8 cellular contexts compared by ENCODE assay signal in the genomic region with DNA sequence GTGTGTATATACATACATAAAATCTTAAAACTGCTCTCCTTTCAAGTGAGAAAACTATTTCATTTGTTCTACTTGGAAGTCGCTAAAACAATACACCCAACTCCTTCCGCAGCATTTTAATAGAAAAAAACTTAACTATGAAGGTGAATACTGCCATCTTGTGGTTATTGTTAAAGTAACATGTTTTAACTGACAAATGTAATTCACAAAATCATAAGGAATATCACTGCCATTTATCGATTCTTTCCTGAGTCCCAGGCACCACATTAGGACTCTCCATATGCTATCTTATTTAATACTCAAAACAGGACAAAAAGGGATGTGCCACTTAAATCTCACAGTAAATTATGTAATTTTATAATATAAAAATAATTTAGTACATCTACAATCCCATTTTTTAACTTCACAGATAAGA.
DNase-seq lines count a peak whose midpoint lies in the region; ATAC-seq and TF ChIP-seq lines count a peak whose summit lies in the region.

No MANE protein-coding gene starts in this region.

- ATAC-seq in HG03139 (IDR thresholded peaks at IDR 0.05; ENCODE audit: unreplicated experiment) = no peak

- H3K27ac ChIP-seq in endodermal cell (ENCODE audit: low read depth, low read length) (no peak overlapping the region), neural progenitor cell (no peak overlapping the region), WERI-Rb-1 (no peak overlapping the region)

- H3K4me2 ChIP-seq in neural progenitor cell = peak overlapping the region; percentile 51

- H3K4me1 Mint-ChIP-seq in endodermal cell (no peaks in the 10 kb centered on the region), neural progenitor cell (peaks cover 5% of the 10 kb centered on the region)

- no peaks in the 10 kb centered on the region for H4K20me1 ChIP-seq in neural progenitor cell (ENCODE audit: low read depth)

- H3K27me3 ChIP-seq in endodermal cell (ENCODE audit: control insufficient read depth, insufficient read depth, low read length, poor library complexity, severe bottlenecking) = no peaks in the 10 kb centered on the region
- H3K27me3 ChIP-seq in neural progenitor cell = no peaks in the 10 kb centered on the region
- H3K27me3 ChIP-seq in WERI-Rb-1 (ENCODE audit: insufficient read depth, low read depth, severe bottlenecking) = peaks cover 15% of the 10 kb centered on the region

- H3K79me2 ChIP-seq in neural progenitor cell (ENCODE audit: low read depth) = no peaks in the 10 kb centered on the region

- no peak overlapping the region for H2AFZ ChIP-seq in neural progenitor cell (replicated peaks)

- H3K36me3 ChIP-seq in endodermal cell (ENCODE audit: control insufficient read depth, insufficient read depth, low read length) = no peaks in the 10 kb centered on the region
- H3K36me3 ChIP-seq in neural progenitor cell = no peaks in the 10 kb centered on the region
- H3K36me3 ChIP-seq in WERI-Rb-1 = no peaks in the 10 kb centered on the region

- peaks cover 5% of the 10 kb centered on the region for H3F3A ChIP-seq in neural progenitor cell (ENCODE audit: low read depth)

- H3K27me3 Mint-ChIP-seq in endodermal cell (ENCODE audit: insufficient read depth) (no peaks in the 10 kb centered on the region), neural progenitor cell (ENCODE audit: insufficient read depth, low read depth) (peaks cover 2% of the 10 kb centered on the region)

- 21% methylated on average over 2 of the region's 3 CpGs; no CpG with 5 or more reads in 1 of the 2 experiments for whole genome bisulfite sequencing in endodermal cell (ENCODE audit: insufficient coverage in 1 of 2, insufficient read length in 1 of 2), 2 experiments

- H3K9me3 Mint-ChIP-seq in endodermal cell = no peaks in the 10 kb centered on the region
- no peaks in the 10 kb centered on the region for H3K9me3 Mint-ChIP-seq in neural progenitor cell

- no peak overlapping the region for H3K9ac ChIP-seq in endodermal cell (ENCODE audit: extremely low read depth, low read length, poor library complexity, severe bottlenecking)
- no peak overlapping the region for H3K9ac ChIP-seq in neural progenitor cell

- no peaks in the 10 kb centered on the region for H3K4me1 ChIP-seq in endodermal cell (ENCODE audit: control insufficient read depth, insufficient read depth, low read length)
- no peaks in the 10 kb centered on the region for H3K4me1 ChIP-seq in neural progenitor cell

- TF ChIP-seq CTCF in endodermal cell (conservative IDR thresholded peaks at IDR 0.05) (peak; percentile 77), neural progenitor cell (IDR thresholded peaks at IDR 0.05) (peak; percentile 70), WERI-Rb-1 (IDR thresholded peaks at IDR 0.05; ENCODE audit: low read depth, low read length) (no peak)

- DNase-seq in ELR (ENCODE audit: low read depth) = peak; percentile 71
- DNase-seq in HT-29 (ENCODE audit: low spot score) = peak; percentile 80
- peak; percentile 31 for DNase-seq in NOMO-1 treated with DMSO at 0.1 percent for 48 hours (lab: John Stamatoyannopoulos, UW; ENCODE audit: unreplicated experiment)
- DNase-seq in endodermal cell = no peak
- peak; percentile 60 for DNase-seq in neural progenitor cell (ENCODE audit: low spot score)
- DNase-seq in WERI-Rb-1 = no peak
- no peak for DNase-seq in effector CD4-positive, alpha-beta T cell

- H3K4me3 Mint-ChIP-seq in endodermal cell (no peak overlapping the region), neural progenitor cell (no peak overlapping the region)

- no peaks in the 10 kb centered on the region for H3K36me3 Mint-ChIP-seq in endodermal cell (ENCODE audit: low read depth)
- H3K36me3 Mint-ChIP-seq in neural progenitor cell = no peaks in the 10 kb centered on the region

- H3K27ac Mint-ChIP-seq in endodermal cell (no peak overlapping the region), neural progenitor cell (no peak overlapping the region)

- H3K4me3 ChIP-seq in endodermal cell (ENCODE audit: low read length) = no peak overlapping the region
- no peak overlapping the region for H3K4me3 ChIP-seq in neural progenitor cell
- no peak overlapping the region for H3K4me3 ChIP-seq in WERI-Rb-1 (ENCODE audit: low read depth, low read length)

- H3K9me3 ChIP-seq in endodermal cell (ENCODE audit: control insufficient read depth, low read length) (no peaks in the 10 kb centered on the region), neural progenitor cell (ENCODE audit: low read depth) (no peaks in the 10 kb centered on the region), WERI-Rb-1 (ENCODE audit: severe bottlenecking) (no peaks in the 10 kb centered on the region)

Comparison
In these comparisons a context has a peak if more than half of its experiments do, and no peak if none do; other contexts are left out.
1. DNase-seq: peak in ELR (single experiment), HT-29 (single experiment), NOMO-1 treated with DMSO at 0.1 percent for 48 hours (single experiment) and neural progenitor cell (single experiment); none in endodermal cell (single experiment), WERI-Rb-1 (single experiment) and effector CD4-positive, alpha-beta T cell (single experiment).